ENCODE assay signal across 8 cellular contexts in the genomic region with DNA sequence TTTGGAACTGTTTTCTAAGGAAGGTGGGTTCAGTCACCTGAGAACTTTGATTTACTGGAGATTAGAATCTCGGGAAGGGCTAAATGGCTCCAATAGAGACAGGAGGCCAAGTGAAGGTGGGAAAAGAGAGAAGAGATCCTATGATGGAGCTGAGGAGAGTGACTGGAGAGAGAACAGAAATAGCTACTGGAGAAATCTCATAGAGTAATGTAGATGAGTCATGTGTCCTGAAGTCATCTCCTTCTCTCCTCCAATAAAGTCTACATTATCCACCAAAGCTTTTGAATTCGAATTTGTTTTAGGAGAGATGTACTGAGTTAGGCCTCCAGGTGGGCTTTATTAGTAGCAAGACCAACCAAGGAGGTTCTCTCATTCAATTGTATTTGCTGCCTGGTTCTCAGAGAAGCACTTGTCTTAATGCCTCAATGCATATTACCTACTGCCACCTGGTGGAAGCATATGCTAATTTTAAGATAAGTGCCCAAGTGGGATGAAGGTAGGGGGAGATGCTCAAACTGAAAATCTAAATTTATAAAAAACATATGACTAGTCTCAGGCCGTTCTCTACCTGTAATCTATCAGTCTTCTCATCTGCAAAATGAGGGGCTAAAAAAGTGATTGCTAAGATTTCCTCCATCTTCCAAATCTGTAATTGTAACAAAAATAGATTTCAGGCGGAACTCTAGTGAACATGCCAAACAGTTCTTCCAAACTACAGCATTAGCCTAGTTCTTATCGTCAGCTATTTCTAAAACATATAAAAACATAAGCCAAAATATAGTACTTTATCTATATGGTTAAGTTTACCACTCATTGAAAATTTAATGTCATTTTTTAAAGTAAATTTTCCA. TPM values are rescaled to one million over a fixed set of nuclear protein-coding genes. Genes with fewer than 3 reads are reported as not detected.
DNase-seq lines count a peak whose midpoint lies in the region; ATAC-seq and TF ChIP-seq lines count a peak whose summit lies in the region.

No MANE protein-coding gene starts in this region.

- TF ChIP-seq CTCF in thoracic aorta (IDR thresholded peaks at IDR 0.05), result peak; percentile 24

- DNase-seq in NCI-H510A treated with DMSO at 0.1 percent for 48 hours (lab: John Stamatoyannopoulos, UW) (peak; percentile 10), NCI-H510A (lab: John Stamatoyannopoulos, UW) (no peak), T-cell (peak in 7 of 34 experiments; percentile 16 to 41 (median 19)), foreskin melanocyte (peak; percentile 20), thoracic aorta (ENCODE audit: low spot score) (no peak)
- peak; percentile 59 for DNase-seq in Jurkat, Clone E6-1 (ENCODE audit: low read depth, low spot score)
- no peak for DNase-seq in stimulated activated CD4-positive, alpha-beta T cell treated with anti-CD3 and anti-CD28 coated beads, Interleukin-2, amount 100 ng/mL, for 24 hours

- CTCF ChIA-PET in T-cell (lab: Charles Lee), result interaction anchor here (0.6 to 1.9 kb wide), 19 partner anchors 9 to 674 kb away, joined by 3 to 24 read pairs (median 4); no protein-coding TSS in a partner anchor

- no peaks in the 10 kb centered on the region for H3K36me3 ChIP-seq in thoracic aorta

- H3K9me3 Mint-ChIP-seq in T-cell, result no peaks in the 10 kb centered on the region

- H3K4me1 Mint-ChIP-seq in T-cell, result peaks cover 45 to 61% (median 47%) of the 10 kb centered on the region in 3 donors

- H3K4me3 ChIP-seq in Jurkat, Clone E6-1 (ENCODE audit: low read length), result no peak overlapping the region
- H3K4me3 ChIP-seq in thoracic aorta, result no peak overlapping the region

- POLR2A ChIA-PET in T-cell (lab: Charles Lee), result interaction anchor here in 1 of 2 donors (0.5 kb wide), 2 partner anchors 18 to 252 kb away, joined by 3 to 6 read pairs; no protein-coding TSS in a partner anchor

- H3K27ac Mint-ChIP-seq in T-cell, result peak overlapping the region; percentile 3 to 6

- H3K27me3 ChIP-seq in thoracic aorta (replicated peaks; ENCODE audit: insufficient read depth), result no peaks in the 10 kb centered on the region

- H3K36me3 Mint-ChIP-seq in T-cell, result peaks cover 31% of the 10 kb centered on the region

- no peaks in the 10 kb centered on the region for H3K4me1 ChIP-seq in thoracic aorta (ENCODE audit: control insufficient read depth in 1 of 2, low read depth in 2 of 2)

- no peak overlapping the region for H3K4me3 Mint-ChIP-seq in T-cell

- ATAC-seq in GM19467 (IDR thresholded peaks at IDR 0.05; ENCODE audit: unreplicated experiment) (peak; percentile 82), T-cell (replicated peaks in 1 of 4) (peak; percentile 73 to 82 (median 80)), thoracic aorta (ENCODE audit: insufficient number of reproducible peaks, low FRiP score, low read depth) (no peak)

- no peak overlapping the region for H3K27ac ChIP-seq in thoracic aorta

- H3K9me3 ChIP-seq in thoracic aorta, result no peaks in the 10 kb centered on the region

- H3K27me3 Mint-ChIP-seq in T-cell, result no peaks in the 10 kb centered on the region

RNA-seq across cellular contexts. Expression of a gene that starts 24.4 kb away (rescaled TPM):
- 2.8 TPM for polyA plus RNA-seq in Jurkat, Clone E6-1 (2012; ENCODE audit: insufficient read depth, insufficient read length)
- total RNA-seq in T-cell (100 to 1,000 TPM in 1 of 5 donors, 10 to 100 TPM in 4; 55.3 to 161 (median 77.9) TPM), thoracic aorta (1 to 10 TPM; 2.7 to 2.8 TPM)

Comparison
In these comparisons a context has a peak if more than half of its experiments do, and no peak if none do; other contexts are left out.
1. DNase-seq: peak in NCI-H510A treated with DMSO at 0.1 percent for 48 hours (single experiment), Jurkat, Clone E6-1 (single experiment) and foreskin melanocyte (single experiment); none in NCI-H510A (single experiment), thoracic aorta (single experiment) and stimulated activated CD4-positive, alpha-beta T cell treated with anti-CD3 and anti-CD28 coated beads, Interleukin-2, amount 100 ng/mL, for 24 hours (0 of 2).
2. RNA of a gene that starts 24.4 kb away (total RNA-seq): 55.3 to 161 TPM in T-cell; 2.7 to 2.8 TPM in thoracic aorta; every median in the first group is over 10 times any median in the second.